ENCODE assay signal across 13 cellular contexts in the genomic region with DNA sequence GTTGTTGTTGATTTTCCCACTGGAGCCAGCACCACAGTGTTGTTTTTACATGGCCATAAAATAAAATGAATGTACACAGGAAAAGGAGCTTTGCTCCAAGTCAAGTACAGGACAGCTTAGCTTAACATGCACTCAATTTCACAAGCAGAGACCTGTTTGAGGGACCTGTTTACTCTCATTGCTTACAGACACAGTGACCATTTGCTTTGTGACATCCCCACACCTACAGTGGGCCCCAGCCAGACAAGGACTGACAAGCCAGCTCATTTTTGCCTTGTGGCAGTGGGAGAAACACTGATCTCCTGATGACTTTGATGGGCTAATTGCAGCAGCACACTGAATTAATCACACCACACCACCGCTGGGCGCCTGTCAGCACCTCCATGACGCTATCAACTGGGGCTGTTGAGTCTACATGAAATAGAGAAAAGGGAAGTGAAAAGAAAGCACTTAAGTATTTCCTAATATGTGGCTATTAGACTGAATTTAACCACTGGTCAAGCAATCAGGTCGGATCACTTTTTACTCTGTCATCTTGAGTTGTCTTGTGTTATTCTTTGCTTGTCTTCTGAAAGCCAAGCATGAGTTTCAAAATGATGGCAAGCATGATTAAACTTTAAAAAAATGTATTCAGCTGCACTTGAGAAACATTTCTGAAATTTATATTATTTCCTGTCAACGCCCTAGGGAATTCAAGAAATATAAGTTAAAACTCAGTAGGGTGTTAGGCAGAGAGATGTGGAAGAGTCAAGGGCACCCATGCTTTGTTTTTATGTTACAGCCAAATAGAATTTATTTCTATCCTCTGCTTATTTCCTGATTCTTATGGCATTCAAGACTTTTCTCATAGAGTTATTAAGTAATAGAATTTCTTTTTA.
DNase-seq lines count a peak whose midpoint lies in the region; ATAC-seq and TF ChIP-seq lines count a peak whose summit lies in the region.
"Had no signal": no experiment of that assay in that cellular context is flagged by ENCODE, and none has a peak within 500 bp of the region (broad histone marks: within the 10 kb centered on the region; RNA-seq: fewer than 3 reads in every experiment).

No MANE protein-coding gene starts in this region.

- H3K79me2 ChIP-seq in OCI-LY3 (ENCODE audit: low read length) = no peaks in the 10 kb centered on the region

- H3K4me3 ChIP-seq in BLaER1 (no peak overlapping the region), OCI-LY3 (ENCODE audit: low read length) (no peak overlapping the region)

- H3K9me3 ChIP-seq in BLaER1 (no peaks in the 10 kb centered on the region), OCI-LY3 (ENCODE audit: insufficient read depth, low read length) (no peaks in the 10 kb centered on the region)

- H3K27ac ChIP-seq in BLaER1 = no peak overlapping the region
- no peak overlapping the region for H3K27ac ChIP-seq in OCI-LY3 (ENCODE audit: low read length)

- ATAC-seq in GM18907 (IDR thresholded peaks at IDR 0.05; ENCODE audit: unreplicated experiment) (peak; percentile 84), HG03159 (IDR thresholded peaks at IDR 0.05; ENCODE audit: unreplicated experiment) (peak; percentile 81), GM21737 (IDR thresholded peaks at IDR 0.05; ENCODE audit: unreplicated experiment) (no peak)
- ATAC-seq: esophagus mucosa had no signal

- TF ChIP-seq CTCF in OCI-LY3 (IDR thresholded peaks at IDR 0.05; ENCODE audit: low read depth, low read length) = no peak

- DNase-seq in NCI-H1105 treated with DMSO at 0.1 percent for 48 hours (lab: John Stamatoyannopoulos, UW) = no peak
- DNase-seq in iPS-NIHi7 (ENCODE audit: extremely low spot score) = no peak
- DNase-seq in activated CD8-positive, alpha-beta memory T cell treated with anti-CD3 and anti-CD28 coated beads for 24 hours = no peak
- DNase-seq: activated naive CD8-positive, alpha-beta T cell treated with anti-CD3 and anti-CD28 coated beads for 36 hours; HCEC 1CT; midbrain; posterior cingulate gyrus had no signal

- no peak overlapping the region for H3K9ac ChIP-seq in BLaER1
- H3K9ac ChIP-seq in OCI-LY3 (ENCODE audit: low read length) = no peak overlapping the region

- peak overlapping the region; percentile 21; the same call in 1 of the 2 replicates for H3K4me2 ChIP-seq in BLaER1
- peak overlapping the region; percentile 31 for H3K4me2 ChIP-seq in OCI-LY3 (ENCODE audit: low read length)

- H4K20me1 ChIP-seq in BLaER1 = no peaks in the 10 kb centered on the region
- no peaks in the 10 kb centered on the region for H4K20me1 ChIP-seq in OCI-LY3 (ENCODE audit: insufficient read depth, low read length)

- no peaks in the 10 kb centered on the region for H3K27me3 ChIP-seq in BLaER1
- no peaks in the 10 kb centered on the region for H3K27me3 ChIP-seq in OCI-LY3 (ENCODE audit: low read depth, low read length)

- H3K36me3 ChIP-seq in BLaER1 (no peaks in the 10 kb centered on the region), OCI-LY3 (replicated peaks; ENCODE audit: low read depth, low read length) (no peaks in the 10 kb centered on the region)

- H3K4me1 ChIP-seq in BLaER1 = peaks cover 8% of the 10 kb centered on the region
- peaks cover 12% of the 10 kb centered on the region for H3K4me1 ChIP-seq in OCI-LY3 (ENCODE audit: low read length)

- H2AFZ ChIP-seq in OCI-LY3 (ENCODE audit: low read depth, low read length) = no peak overlapping the region
